ENCODE assay signal across 15 cellular contexts in the genomic region with DNA sequence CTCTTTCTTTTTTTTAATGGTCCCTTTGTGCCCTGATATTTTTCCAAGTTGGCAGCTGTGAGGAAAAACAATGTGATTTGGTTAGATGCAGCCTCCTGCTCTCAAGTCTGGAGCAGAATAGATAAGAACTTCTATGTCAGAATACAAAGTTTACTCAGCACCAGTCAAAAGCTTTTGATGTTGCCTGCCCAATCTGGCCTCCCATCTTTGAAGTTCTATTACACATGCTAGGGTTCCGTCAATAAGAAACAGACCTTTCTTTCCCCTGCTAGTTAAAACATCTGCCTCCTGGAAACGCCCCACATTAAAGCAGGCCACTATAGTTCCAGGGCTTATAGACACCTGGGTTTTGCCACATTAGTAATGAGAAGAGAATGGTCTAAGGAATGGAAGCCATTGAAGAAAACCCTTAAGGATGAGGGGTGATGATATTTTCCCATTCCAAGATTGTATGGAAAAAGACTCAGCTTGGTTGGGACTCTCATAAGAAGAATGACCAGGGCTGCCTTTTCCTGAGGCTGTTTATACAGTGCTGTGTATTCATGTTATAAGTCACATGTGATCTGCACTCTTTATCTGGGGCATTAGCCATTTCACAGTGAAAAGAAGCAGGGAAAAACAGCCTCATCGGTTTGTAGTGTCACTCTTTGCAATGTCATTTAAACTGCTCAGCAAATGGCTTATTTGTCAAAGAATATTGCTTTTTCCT.
"Had no signal": no experiment of that assay in that cellular context is flagged by ENCODE, and none has a peak within 500 bp of the region (broad histone marks: within the 10 kb centered on the region; RNA-seq: fewer than 3 reads in every experiment).

No MANE protein-coding gene starts in this region.

- H3K36me3 ChIP-seq: tibial nerve had no signal

- H3K9me3 Mint-ChIP-seq: activated naive CD8-positive, alpha-beta T cell treated with anti-CD3 and anti-CD28 coated beads, Interleukin-2, amount 10 ng/mL, durations not matched to agents 7 days and 5 days had no signal

- H3K36me3 Mint-ChIP-seq: activated naive CD8-positive, alpha-beta T cell treated with anti-CD3 and anti-CD28 coated beads, Interleukin-2, amount 10 ng/mL, durations not matched to agents 7 days and 5 days; natural killer cell treated with Interleukin-12 subunit alpha and Interleukin-12 subunit beta and Interleukin-15 and Interleukin-18, amount 100 ng/mL, for 72 hours had no signal

- H3K4me3 Mint-ChIP-seq: activated naive CD8-positive, alpha-beta T cell treated with anti-CD3 and anti-CD28 coated beads, Interleukin-2, amount 10 ng/mL, durations not matched to agents 7 days and 5 days; effector memory CD8-positive, alpha-beta T cell; natural killer cell treated with Interleukin-12 subunit alpha and Interleukin-12 subunit beta and Interleukin-15 and Interleukin-18, amount 100 ng/mL, for 72 hours; T-helper 17 cell had no signal

- H3K4me1 Mint-ChIP-seq: activated naive CD8-positive, alpha-beta T cell treated with anti-CD3 and anti-CD28 coated beads, Interleukin-2, amount 10 ng/mL, durations not matched to agents 7 days and 5 days; T-helper 17 cell had no signal

- ATAC-seq: effector memory CD8-positive, alpha-beta T cell; natural killer cell treated with Interleukin-12 subunit alpha and Interleukin-12 subunit beta and Interleukin-15 and Interleukin-18, amount 100 ng/mL, for 72 hours; T-helper 17 cell had no signal

- H3K27me3 ChIP-seq: tibial nerve had no signal

- H3K4me3 ChIP-seq: tibial nerve had no signal

- FAIRE-seq: urothelium cell line had no signal

- H3K27me3 Mint-ChIP-seq: activated naive CD8-positive, alpha-beta T cell treated with anti-CD3 and anti-CD28 coated beads, Interleukin-2, amount 10 ng/mL, durations not matched to agents 7 days and 5 days had no signal

- DNase-seq: activated CD4-positive, alpha-beta T cell treated with anti-CD3 and anti-CD28 coated beads for 1 hour; activated CD8-positive, alpha-beta memory T cell treated with anti-CD3 and anti-CD28 coated beads for 24 hours; activated naive CD4-positive, alpha-beta T cell; activated naive CD8-positive, alpha-beta T cell treated with anti-CD3 and anti-CD28 coated beads, Interleukin-2, amount 10 ng/mL, durations not matched to agents 7 days and 5 days; amygdala; effector memory CD8-positive, alpha-beta T cell; foreskin fibroblast; mesenchymal stem cell; posterior cingulate gyrus; stimulated activated naive CD4-positive, alpha-beta T cell treated with Interleukin-2 at 50 U/mL for 16 hours; T-helper 17 cell had no signal

- H3K4me1 ChIP-seq: tibial nerve had no signal

- H3K27ac ChIP-seq: tibial nerve, VCaP had no signal

- H3K27ac Mint-ChIP-seq: activated naive CD8-positive, alpha-beta T cell treated with anti-CD3 and anti-CD28 coated beads, Interleukin-2, amount 10 ng/mL, durations not matched to agents 7 days and 5 days; effector memory CD8-positive, alpha-beta T cell; natural killer cell treated with Interleukin-12 subunit alpha and Interleukin-12 subunit beta and Interleukin-15 and Interleukin-18, amount 100 ng/mL, for 72 hours; T-helper 17 cell had no signal
